In the genomic region with DNA sequence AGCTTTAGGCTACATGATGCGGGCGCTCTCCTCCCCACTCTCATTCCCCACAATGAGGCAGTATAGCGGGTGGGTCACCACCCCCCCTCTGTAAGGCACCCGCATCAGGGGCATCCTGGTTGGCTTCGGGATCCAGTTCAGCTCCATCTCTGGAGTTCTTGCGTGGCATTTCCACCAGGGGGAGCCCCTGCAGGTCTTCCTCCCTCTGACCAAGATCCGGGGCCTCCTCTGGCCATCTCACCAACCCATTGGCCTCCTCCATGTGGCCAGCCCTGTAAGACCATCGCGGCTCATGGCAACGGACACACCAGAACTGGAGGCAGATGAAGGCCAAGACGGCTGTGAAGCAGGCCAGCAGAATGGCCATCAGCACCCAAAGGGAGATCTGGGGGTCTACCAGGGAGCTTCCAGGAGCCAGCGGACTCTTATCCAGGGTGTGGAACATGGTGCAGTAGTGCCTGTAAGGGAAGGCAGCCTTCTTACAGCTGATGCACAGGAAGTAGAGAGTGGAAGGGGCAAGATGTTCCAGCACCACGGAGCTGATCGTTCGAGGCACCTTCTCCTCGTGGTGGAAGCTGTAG, we compare ENCODE assay signal across 9 cellular contexts.
DNase-seq lines count a peak whose midpoint lies in the region; ATAC-seq, FAIRE-seq and TF ChIP-seq lines count a peak whose summit lies in the region.
"Had no signal": no experiment of that assay in that cellular context is flagged by ENCODE, and none has a peak within 500 bp of the region (broad histone marks: within the 10 kb centered on the region; RNA-seq: fewer than 3 reads in every experiment).

No MANE protein-coding gene starts in this region.

- no peaks in the 10 kb centered on the region for H3K4me1 ChIP-seq in keratinocyte (ENCODE audit: control insufficient read depth, extremely low read depth, insufficient read depth, low read length)
- no peaks in the 10 kb centered on the region for H3K4me1 ChIP-seq in upper lobe of right lung
- H3K4me1 ChIP-seq in prostate gland (replicated peaks), result no peaks in the 10 kb centered on the region

- dilution Hi-C loops in keratinocyte (cut with MboI; ENCODE audit: extremely low pct_ligation_motif_present, low sequenced_read_pairs), result no loop called here

- TF ChIP-seq CTCF in keratinocyte (optimal IDR thresholded peaks at IDR 0.05 in 1 of 3, IDR thresholded peaks at IDR 0.05 in 1 of 3, conservative IDR thresholded peaks at IDR 0.05 in 1 of 3; ENCODE audit: extremely low read depth in 1 of 3, insufficient read depth in 2 of 3, low read length in 3 of 3) (peak; percentile 55 to 78 (median 62)), upper lobe of right lung (IDR thresholded peaks at IDR 0.05) (peak; percentile 50), prostate gland (IDR thresholded peaks at IDR 0.05) (peak in 2 of 4 experiments; percentile 12 to 37)

- H3K36me3 ChIP-seq in keratinocyte (ENCODE audit: control insufficient read depth in 2 of 2, extremely low read depth in 1 of 2, insufficient read depth in 2 of 2, low read length in 2 of 2) (no peaks in the 10 kb centered on the region), upper lobe of right lung (peaks cover 7% of the 10 kb centered on the region), prostate gland (no peaks in the 10 kb centered on the region)

- H3K79me2 ChIP-seq in keratinocyte (ENCODE audit: control insufficient read depth, insufficient read depth, low read length), result no peaks in the 10 kb centered on the region

- no peaks in the 10 kb centered on the region for H3K9me1 ChIP-seq in keratinocyte (ENCODE audit: control insufficient read depth, extremely low read depth, insufficient read depth, low read length)

- peaks cover 23% of the 10 kb centered on the region for H3K4me1 Mint-ChIP-seq in activated naive CD8-positive, alpha-beta T cell (ENCODE audit: low read depth)

- ATAC-seq in upper lobe of right lung (peak; percentile 62), HG03439 (IDR thresholded peaks at IDR 0.05; ENCODE audit: unreplicated experiment) (no peak)

- H3K27ac ChIP-seq in keratinocyte (ENCODE audit: control insufficient read depth, insufficient read depth, low read length), result no peak overlapping the region
- no peak overlapping the region for H3K27ac ChIP-seq in upper lobe of right lung
- no peak overlapping the region for H3K27ac ChIP-seq in prostate gland
- H3K27ac ChIP-seq: skin epidermis had no signal

- no peak overlapping the region for H3K4me2 ChIP-seq in keratinocyte (ENCODE audit: control insufficient read depth, extremely low read depth, insufficient read depth, low read depth, low read length)

- no peak overlapping the region for H3K4me3 Mint-ChIP-seq in activated naive CD8-positive, alpha-beta T cell

- H2AFZ ChIP-seq in keratinocyte (ENCODE audit: control insufficient read depth, low read length), result no peak overlapping the region

- peak overlapping the region; percentile 81 for H3K27ac Mint-ChIP-seq in activated naive CD8-positive, alpha-beta T cell

- H3K27me3 ChIP-seq in keratinocyte (ENCODE audit: control insufficient read depth, extremely low read depth, insufficient read depth, low read length), result no peaks in the 10 kb centered on the region
- no peaks in the 10 kb centered on the region for H3K27me3 ChIP-seq in upper lobe of right lung
- no peaks in the 10 kb centered on the region for H3K27me3 ChIP-seq in prostate gland (replicated peaks; ENCODE audit: insufficient read depth)

- H3K9ac ChIP-seq in keratinocyte (ENCODE audit: control insufficient read depth, extremely low read depth, insufficient read depth, low read length), result no peak overlapping the region

- no peaks in the 10 kb centered on the region for H3K27me3 Mint-ChIP-seq in activated naive CD8-positive, alpha-beta T cell

- H3K36me3 Mint-ChIP-seq in activated naive CD8-positive, alpha-beta T cell, result peaks cover 20% of the 10 kb centered on the region

- H4K20me1 ChIP-seq in keratinocyte (ENCODE audit: control insufficient read depth, extremely low read depth, insufficient read depth, low read length), result no peaks in the 10 kb centered on the region

- WGBS in prostate gland, result 87% methylated on average over 16 of the region's 16 CpGs

- no peaks in the 10 kb centered on the region for H3K9me3 ChIP-seq in keratinocyte (ENCODE audit: control insufficient read depth, low read depth, low read length)
- no peaks in the 10 kb centered on the region for H3K9me3 ChIP-seq in upper lobe of right lung
- no peaks in the 10 kb centered on the region for H3K9me3 ChIP-seq in prostate gland

- TF ChIP-seq POLR2A in prostate gland (IDR thresholded peaks at IDR 0.05), result no peak

- intact Hi-C loops in upper lobe of right lung (cut with DNase I), result no loop called here
- intact Hi-C loops in prostate gland (cut with DNase I), result no loop called here

- no peak for FAIRE-seq in keratinocyte (lab: Jason Lieb, UNC)

- no peaks in the 10 kb centered on the region for H3K9me3 Mint-ChIP-seq in activated naive CD8-positive, alpha-beta T cell (ENCODE audit: low read depth)

- H3K4me3 ChIP-seq in keratinocyte (ENCODE audit: control insufficient read depth in 2 of 3, extremely low read depth in 1 of 3, insufficient read depth in 2 of 3, low read depth in 1 of 3, low read length in 3 of 3) (no peak overlapping the region), upper lobe of right lung (no peak overlapping the region), prostate gland (no peak overlapping the region)
- H3K4me3 ChIP-seq: skin epidermis had no signal

- peak; percentile 1 for DNase-seq in NCI-H345 (lab: John Stamatoyannopoulos, UW)
- no peak for DNase-seq in NCI-H345 treated with DMSO at 0.1 percent for 48 hours (lab: John Stamatoyannopoulos, UW; ENCODE audit: unreplicated experiment)
- DNase-seq in NAMALWA (ENCODE audit: low spot score), result peak; percentile 47
- DNase-seq in keratinocyte (ENCODE audit: low read depth, low spot score), result no peak
- no peak for DNase-seq in upper lobe of right lung
- DNase-seq in prostate gland (ENCODE audit: low spot score), result no peak

Comparison
In these comparisons a context has a peak if more than half of its experiments do, and no peak if none do; other contexts are left out.
1. DNase-seq: peak in NCI-H345 (single experiment) and NAMALWA (single experiment); none in NCI-H345 treated with DMSO at 0.1 percent for 48 hours (single experiment), keratinocyte (single experiment), upper lobe of right lung (single experiment) and prostate gland (single experiment).